Comparison of ENCODE assay signal across 1 cellular context in the genomic region with DNA sequence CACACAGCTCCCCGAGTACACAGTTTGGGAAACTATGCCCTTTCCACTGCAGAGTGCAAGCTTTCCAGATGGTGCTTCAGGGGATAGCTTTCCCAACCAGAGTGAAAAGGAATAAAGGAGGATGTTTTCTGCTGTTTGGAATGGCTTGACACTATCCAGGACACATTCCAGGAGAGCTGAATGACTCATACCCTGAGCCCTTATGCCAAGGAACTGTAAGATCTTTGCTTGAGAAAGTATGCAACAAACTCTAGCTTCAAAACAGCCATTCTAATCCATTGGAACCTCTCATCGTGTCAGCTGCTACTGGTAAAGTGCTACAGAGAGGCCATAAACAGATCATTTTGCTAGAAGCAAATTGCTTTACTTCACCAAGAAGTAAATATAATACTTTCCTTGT.
TF ChIP-seq lines count a peak whose summit lies in the region.

No MANE protein-coding gene starts in this region.

TF ChIP-seq in HCT116, 20 proteins besides CTCF, POLR2A, EP300 and RAD21 (continued from another document):
- no peak for TF ChIP-seq SIN3A (IDR thresholded peaks at IDR 0.05; ENCODE audit: low read depth)
- peak; percentile 72 for TF ChIP-seq FOSL1 (IDR thresholded peaks at IDR 0.05; ENCODE audit: low read depth)
